ENCODE assay signal across 9 cellular contexts in genomic region chr22:43293661-43294392, GRCh38. TPM values are rescaled to one million over a fixed set of nuclear protein-coding genes. Genes with fewer than 3 reads are reported as not detected.
DNase-seq lines count a peak whose midpoint lies in the region; TF ChIP-seq lines count a peak whose summit lies in the region.
"Had no signal": no experiment of that assay in that cellular context is flagged by ENCODE, and none has a peak within 500 bp of the region (broad histone marks: within the 10 kb centered on the region; RNA-seq: fewer than 3 reads in every experiment).

No MANE protein-coding gene starts in this region.

- 80 to 82% methylated on average over 12 to 14 of the region's 15 CpGs for WGBS in tibial nerve, 2 donors

- peaks cover 5% of the 10 kb centered on the region for H3K4me1 Mint-ChIP-seq in activated naive CD8-positive, alpha-beta T cell treated with anti-CD3 and anti-CD28 coated beads for 36 hours
- H3K4me1 Mint-ChIP-seq: activated naive CD4-positive, alpha-beta T cell treated with anti-CD3 and anti-CD28 coated beads, Interleukin-2, amount 50 U/mL, for 24 hours had no signal

- DNase-seq in NCI-H1417 (lab: John Stamatoyannopoulos, UW) (peak in 2 of 3 experiments; percentile 2 to 41), NCI-H1417 treated with DMSO at 0.1 percent for 48 hours (lab: John Stamatoyannopoulos, UW) (no peak), SHP77 treated with DMSO at 0.1 percent for 48 hours (lab: John Stamatoyannopoulos, UW) (peak; percentile 94), iris pigment epithelial cell (ENCODE audit: low read depth) (peak; percentile 58), tibial nerve (ENCODE audit: low spot score in 2 of 2) (peak; percentile 72 to 79), SW 1271 (lab: John Stamatoyannopoulos, UW) (no peak)
- DNase-seq in stimulated activated CD4-positive, alpha-beta T cell treated with anti-CD3 and anti-CD28 coated beads, Interleukin-1b, Interleukin-23, amount 100 ng/mL, for 48 hours = no peak
- DNase-seq in activated naive CD8-positive, alpha-beta T cell treated with anti-CD3 and anti-CD28 coated beads for 36 hours = no peak

- H3K9me3 ChIP-seq in tibial nerve = no peaks in the 10 kb centered on the region

- H3K4me3 ChIP-seq in tibial nerve = no peak overlapping the region

- TF ChIP-seq POLR2A in tibial nerve (IDR thresholded peaks at IDR 0.05) = no peak

- H3K9me3 Mint-ChIP-seq in activated naive CD8-positive, alpha-beta T cell treated with anti-CD3 and anti-CD28 coated beads for 36 hours = no peaks in the 10 kb centered on the region
- H3K9me3 Mint-ChIP-seq: activated naive CD4-positive, alpha-beta T cell treated with anti-CD3 and anti-CD28 coated beads, Interleukin-2, amount 50 U/mL, for 24 hours had no signal

- no peak overlapping the region for H3K27ac Mint-ChIP-seq in activated naive CD8-positive, alpha-beta T cell treated with anti-CD3 and anti-CD28 coated beads for 36 hours
- H3K27ac Mint-ChIP-seq: activated naive CD4-positive, alpha-beta T cell treated with anti-CD3 and anti-CD28 coated beads, Interleukin-2, amount 50 U/mL, for 24 hours had no signal

- no peak overlapping the region for H3K4me3 Mint-ChIP-seq in activated naive CD8-positive, alpha-beta T cell treated with anti-CD3 and anti-CD28 coated beads for 36 hours
- H3K4me3 Mint-ChIP-seq: activated naive CD4-positive, alpha-beta T cell treated with anti-CD3 and anti-CD28 coated beads, Interleukin-2, amount 50 U/mL, for 24 hours had no signal

- TF ChIP-seq EP300 in tibial nerve (IDR thresholded peaks at IDR 0.05) = peak in 1 of 2 donors; percentile 52

- peak overlapping the region; percentile 36 to 89 (median 68) for H3K27ac ChIP-seq in tibial nerve

- H3K36me3 ChIP-seq in tibial nerve = no peaks in the 10 kb centered on the region

- no peak for TF ChIP-seq CTCF in tibial nerve (IDR thresholded peaks at IDR 0.05)

- no peaks in the 10 kb centered on the region for H3K27me3 Mint-ChIP-seq in activated naive CD8-positive, alpha-beta T cell treated with anti-CD3 and anti-CD28 coated beads for 36 hours
- H3K27me3 Mint-ChIP-seq: activated naive CD4-positive, alpha-beta T cell treated with anti-CD3 and anti-CD28 coated beads, Interleukin-2, amount 50 U/mL, for 24 hours had no signal

- no peaks in the 10 kb centered on the region for H3K27me3 ChIP-seq in tibial nerve

- H3K4me1 ChIP-seq in tibial nerve = peaks cover 0 to 96% (median 44%) of the 10 kb centered on the region in 4 donors

- no peaks in the 10 kb centered on the region for H3K36me3 Mint-ChIP-seq in activated naive CD8-positive, alpha-beta T cell treated with anti-CD3 and anti-CD28 coated beads for 36 hours
- H3K36me3 Mint-ChIP-seq: activated naive CD4-positive, alpha-beta T cell treated with anti-CD3 and anti-CD28 coated beads, Interleukin-2, amount 50 U/mL, for 24 hours had no signal

RNA-seq across cellular contexts. Expression of gene SCUBE1, which starts 49.3 kb away (rescaled TPM):
- 100 to 1,000 TPM in 2 of 4 donors, 10 to 100 TPM in 2; 81.3 to 214 (median 141) TPM for total RNA-seq in tibial nerve
- total RNA-seq in activated naive CD8-positive, alpha-beta T cell treated with anti-CD3 and anti-CD28 coated beads for 36 hours = under 1 TPM; 0.08 to 0.23 TPM

Comparison
In these comparisons a context has a peak if more than half of its experiments do, and no peak if none do; other contexts are left out.
1. DNase-seq: peak in NCI-H1417 (2 of 3), SHP77 treated with DMSO at 0.1 percent for 48 hours (single experiment), iris pigment epithelial cell (single experiment) and tibial nerve (2 of 2); none in NCI-H1417 treated with DMSO at 0.1 percent for 48 hours (single experiment), SW 1271 (0 of 2), stimulated activated CD4-positive, alpha-beta T cell treated with anti-CD3 and anti-CD28 coated beads, Interleukin-1b, Interleukin-23, amount 100 ng/mL, for 48 hours (single experiment) and activated naive CD8-positive, alpha-beta T cell treated with anti-CD3 and anti-CD28 coated beads for 36 hours (single experiment).
2. RNA of gene SCUBE1, which starts 49.3 kb away (total RNA-seq): 81.3 to 214 TPM in tibial nerve; 0.08 to 0.23 TPM in activated naive CD8-positive, alpha-beta T cell treated with anti-CD3 and anti-CD28 coated beads for 36 hours; every median in the first group is over 10 times any median in the second.